ENCODE assay signal across 6 cellular contexts in the genomic region with DNA sequence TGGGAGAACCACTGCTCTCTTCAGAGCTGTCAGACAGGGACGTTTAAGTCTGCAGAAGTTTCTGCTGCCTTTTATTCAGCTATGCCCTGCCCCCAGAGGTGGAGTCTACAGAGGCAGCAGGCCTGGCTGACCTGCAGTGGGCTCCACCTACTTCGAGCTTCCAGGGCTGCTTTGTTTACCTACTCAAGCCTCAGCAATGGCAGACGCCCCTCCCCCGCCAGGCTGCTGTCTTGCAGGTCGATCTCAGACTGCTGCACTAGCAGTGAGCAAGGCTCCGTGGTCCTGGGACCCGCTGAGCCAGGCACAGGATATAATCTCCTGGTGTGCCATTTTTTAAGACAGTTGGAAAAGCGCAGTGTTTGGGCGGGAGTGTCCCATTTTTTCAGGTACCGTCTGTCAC.
DNase-seq lines count a peak whose midpoint lies in the region; ATAC-seq and TF ChIP-seq lines count a peak whose summit lies in the region.
"Not testable (repeated sequence)": the region's sequence is repeated elsewhere in the genome, so short reads cannot be mapped to it uniquely, and the experiment has no call there.

No MANE protein-coding gene starts in this region.

- H3K4me3 Mint-ChIP-seq in GM23338; activated T-cell treated with anti-CD3 and anti-CD28 coated beads, Interleukin-2, amount 50 U/mL, for 24 hours; endodermal cell; type B pancreatic cell: not testable (repeated sequence)

- not testable (repeated sequence) for H2AFZ ChIP-seq in GM23338; OCI-LY1 (ENCODE audit: low read length)

- not testable (repeated sequence) for TF ChIP-seq CTCF in GM23338 (conservative IDR thresholded peaks at IDR 0.05; ENCODE audit: low read depth in 2 of 2); OCI-LY1 (IDR thresholded peaks at IDR 0.05; ENCODE audit: low read length); endodermal cell (conservative IDR thresholded peaks at IDR 0.05); type B pancreatic cell (conservative IDR thresholded peaks at IDR 0.05)

- H3K27ac Mint-ChIP-seq in GM23338, endodermal cell, type B pancreatic cell: not testable (repeated sequence)
- H3K27ac Mint-ChIP-seq in activated T-cell treated with anti-CD3 and anti-CD28 coated beads, Interleukin-2, amount 50 U/mL, for 24 hours, result peak overlapping the region; percentile 18

- H3K9me3 Mint-ChIP-seq in GM23338 (peaks cover 66% of the 10 kb centered on the region), endodermal cell (peaks cover 64% of the 10 kb centered on the region), type B pancreatic cell (peaks cover 18% of the 10 kb centered on the region)
- peaks cover 32% of the 10 kb centered on the region for H3K9me3 Mint-ChIP-seq in activated T-cell treated with anti-CD3 and anti-CD28 coated beads, Interleukin-2, amount 50 U/mL, for 24 hours

- ATAC-seq in GM23338, result not testable (repeated sequence)
- ATAC-seq in left lobe of liver, result peak; percentile 21

- H3K4me1 ChIP-seq in GM23338 (ENCODE audit: insufficient read depth); endodermal cell (ENCODE audit: control insufficient read depth, insufficient read depth, low read length): not testable (repeated sequence)
- H3K4me1 ChIP-seq in OCI-LY1 (ENCODE audit: insufficient read depth, low read length, severe bottlenecking), result peaks cover 49% of the 10 kb centered on the region

- H3K79me2 ChIP-seq in GM23338 (replicated peaks; ENCODE audit: insufficient read depth), result peaks cover 18% of the 10 kb centered on the region
- not testable (repeated sequence) for H3K79me2 ChIP-seq in OCI-LY1 (ENCODE audit: insufficient read depth, low read length)

- H3K4me3 ChIP-seq in GM23338; OCI-LY1 (ENCODE audit: low read depth, low read length, poor library complexity, severe bottlenecking): not testable (repeated sequence)
- H3K4me3 ChIP-seq in endodermal cell (ENCODE audit: low read length), result peak overlapping the region; percentile 45

- not testable (repeated sequence) for H3K9me2 ChIP-seq in GM23338 (ENCODE audit: insufficient read depth); OCI-LY1 (ENCODE audit: low read depth, low read length)

- not testable (repeated sequence) for H3K27me3 ChIP-seq in GM23338 (ENCODE audit: insufficient read depth); OCI-LY1 (ENCODE audit: insufficient read depth, low read length); endodermal cell (ENCODE audit: control insufficient read depth, insufficient read depth, low read length, poor library complexity, severe bottlenecking)

- peaks cover 95% of the 10 kb centered on the region for H3K36me3 Mint-ChIP-seq in GM23338 (ENCODE audit: low read depth)
- H3K36me3 Mint-ChIP-seq in activated T-cell treated with anti-CD3 and anti-CD28 coated beads, Interleukin-2, amount 50 U/mL, for 24 hours (ENCODE audit: low read depth), result peaks cover 98% of the 10 kb centered on the region
- peaks cover 92% of the 10 kb centered on the region for H3K36me3 Mint-ChIP-seq in endodermal cell (ENCODE audit: low read depth)
- peaks cover 59% of the 10 kb centered on the region for H3K36me3 Mint-ChIP-seq in type B pancreatic cell

- H3K27ac ChIP-seq in GM23338 (ENCODE audit: low read depth); endodermal cell (ENCODE audit: low read depth, low read length): not testable (repeated sequence)
- H3K27ac ChIP-seq in OCI-LY1 (ENCODE audit: low read depth, low read length, poor library complexity, severe bottlenecking), result peak overlapping the region; percentile 31

- not testable (repeated sequence) for H3K4me2 ChIP-seq in GM23338; OCI-LY1 (ENCODE audit: low read length)

- 84 to 87% methylated on average over 9 to 10 of the region's 10 CpGs for WGBS in endodermal cell (ENCODE audit: insufficient coverage in 1 of 2, insufficient read length in 1 of 2), 2 experiments

- DNase-seq in GM23338 (ENCODE audit: low spot score), result peak; percentile 11
- DNase-seq in activated T-cell treated with anti-CD3 and anti-CD28 coated beads, Interleukin-2, amount 50 U/mL, for 24 hours; left lobe of liver (ENCODE audit: low spot score): not testable (repeated sequence)
- peak; percentile 63 for DNase-seq in endodermal cell
- peak; percentile 53 for DNase-seq in type B pancreatic cell (ENCODE audit: extremely low spot score, unreplicated experiment)

- H3K27me3 Mint-ChIP-seq in GM23338 (ENCODE audit: insufficient read depth, low read depth, poor library complexity); activated T-cell treated with anti-CD3 and anti-CD28 coated beads, Interleukin-2, amount 50 U/mL, for 24 hours; endodermal cell (ENCODE audit: insufficient read depth); type B pancreatic cell: not testable (repeated sequence)

- H3F3A ChIP-seq in GM23338 (replicated peaks; ENCODE audit: low read depth); OCI-LY1 (ENCODE audit: insufficient read depth, low read length): not testable (repeated sequence)

- not testable (repeated sequence) for H3K9me3 ChIP-seq in OCI-LY1 (ENCODE audit: low read length)
- H3K9me3 ChIP-seq in endodermal cell (ENCODE audit: control insufficient read depth, low read length), result peaks cover 57% of the 10 kb centered on the region

- H3K4me1 Mint-ChIP-seq in GM23338; endodermal cell; type B pancreatic cell (ENCODE audit: unreplicated experiment): not testable (repeated sequence)
- peaks cover 77% of the 10 kb centered on the region for H3K4me1 Mint-ChIP-seq in activated T-cell treated with anti-CD3 and anti-CD28 coated beads, Interleukin-2, amount 50 U/mL, for 24 hours (ENCODE audit: low read depth)

- H3K36me3 ChIP-seq in GM23338 (ENCODE audit: insufficient read depth) (peaks cover 34% of the 10 kb centered on the region), OCI-LY1 (ENCODE audit: insufficient read depth, low read length) (peaks cover 97% of the 10 kb centered on the region), endodermal cell (ENCODE audit: control insufficient read depth, insufficient read depth, low read length) (peaks cover 57% of the 10 kb centered on the region)

- not testable (repeated sequence) for H4K20me1 ChIP-seq in GM23338 (replicated peaks; ENCODE audit: insufficient read depth); OCI-LY1 (ENCODE audit: insufficient read depth, low read length)

- not testable (repeated sequence) for H3K9ac ChIP-seq in OCI-LY1 (ENCODE audit: low read length); endodermal cell (ENCODE audit: extremely low read depth, low read length, poor library complexity, severe bottlenecking)
